23 cellular contexts compared by ENCODE assay signal in genomic region chr19:47467914-47468313, GRCh38. TPM values are rescaled to one million over a fixed set of nuclear protein-coding genes. Genes with fewer than 3 reads are reported as not detected.
"Had no signal": no experiment of that assay in that cellular context is flagged by ENCODE, and none has a peak within 500 bp of the region (broad histone marks: within the 10 kb centered on the region; RNA-seq: fewer than 3 reads in every experiment).

No MANE protein-coding gene starts in this region.

- FAIRE-seq: endothelial cell of umbilical vein, pancreas had no signal

- H3K36me3 Mint-ChIP-seq: stimulated activated naive B cell treated with anti-CD40 and anti-IgM and Interleukin-4, amounts not matched to agents 10 μg/mL and 1 μg/mL and 100 μg/mL, for 72 hours had no signal

- H3K9me3 ChIP-seq: colonic mucosa, heart left ventricle, mucosa of descending colon, pancreas, prostate gland, right lobe of liver, thoracic aorta, transverse colon had no signal

- H3K27ac Mint-ChIP-seq: stimulated activated naive B cell treated with anti-CD40 and anti-IgM and Interleukin-4, amounts not matched to agents 10 μg/mL and 1 μg/mL and 100 μg/mL, for 72 hours; stimulated activated naive CD8-positive, alpha-beta T cell treated with anti-CD3 and anti-CD28 coated beads, Interleukin-15, amount 100 ng/mL, for 72 hours had no signal

- H3K4me1 ChIP-seq: colonic mucosa, foreskin keratinocyte, prostate gland, right lobe of liver had no signal

- DNase-seq: colonic mucosa; dermis blood vessel endothelial cell; foreskin keratinocyte; hippocampal formation; mucosa of descending colon; naive thymus-derived CD8-positive, alpha-beta T cell; occipital lobe; retina; spleen; stimulated activated CD4-positive, alpha-beta T cell treated with anti-CD3 and anti-CD28 coated beads, Interleukin-15, amount 100 ng/mL, for 24 hours; stimulated activated CD4-positive, alpha-beta T cell treated with anti-CD3 and anti-CD28 coated beads, Interleukin-1b, Interleukin-23, amount 100 ng/mL, for 48 hours; stimulated activated CD4-positive, alpha-beta T cell treated with anti-CD3 and anti-CD28 coated beads, Interleukin-4, amount 100 ng/mL, for 24 hours; stimulated activated naive B cell treated with anti-CD40 and anti-IgM and Interleukin-4, amounts not matched to agents 10 μg/mL and 1 μg/mL and 100 μg/mL, for 72 hours; stimulated activated naive CD8-positive, alpha-beta T cell treated with anti-CD3 and anti-CD28 coated beads, Interleukin-15, amount 100 ng/mL, for 72 hours; transverse colon had no signal

- H3K27me3 ChIP-seq: pancreas, right lobe of liver had no signal

- H3K27ac ChIP-seq: colonic mucosa, foreskin keratinocyte, pancreas, prostate gland, right lobe of liver, spleen, thoracic aorta had no signal

- H3K36me3 ChIP-seq: colonic mucosa, heart left ventricle, pancreas, prostate gland, right lobe of liver, spleen, thoracic aorta, transverse colon had no signal

- H3K9me3 Mint-ChIP-seq: naive thymus-derived CD8-positive, alpha-beta T cell; neural crest cell; stimulated activated naive B cell treated with anti-CD40 and anti-IgM and Interleukin-4, amounts not matched to agents 10 μg/mL and 1 μg/mL and 100 μg/mL, for 72 hours; stimulated activated naive CD8-positive, alpha-beta T cell treated with anti-CD3 and anti-CD28 coated beads, Interleukin-15, amount 100 ng/mL, for 72 hours had no signal

- ATAC-seq: foreskin keratinocyte; heart left ventricle; left lobe of liver; mucosa of descending colon; naive thymus-derived CD8-positive, alpha-beta T cell; pancreas; right lobe of liver; stimulated activated naive B cell treated with anti-CD40 and anti-IgM and Interleukin-4, amounts not matched to agents 10 μg/mL and 1 μg/mL and 100 μg/mL, for 72 hours; stimulated activated naive CD8-positive, alpha-beta T cell treated with anti-CD3 and anti-CD28 coated beads, Interleukin-15, amount 100 ng/mL, for 72 hours had no signal

- H3K4me3 Mint-ChIP-seq: naive thymus-derived CD8-positive, alpha-beta T cell; neural crest cell; stimulated activated naive B cell treated with anti-CD40 and anti-IgM and Interleukin-4, amounts not matched to agents 10 μg/mL and 1 μg/mL and 100 μg/mL, for 72 hours; stimulated activated naive CD8-positive, alpha-beta T cell treated with anti-CD3 and anti-CD28 coated beads, Interleukin-15, amount 100 ng/mL, for 72 hours had no signal

- H3K4me3 ChIP-seq: colonic mucosa, heart left ventricle, mucosa of descending colon, pancreas, prostate gland, right lobe of liver, spleen, thoracic aorta, transverse colon had no signal

RNA-seq across cellular contexts. Expression of gene SLC8A2, which starts 3.8 kb away (rescaled TPM):
- total RNA-seq: endothelial cell of umbilical vein, spleen had no signal
- polyA plus RNA-seq: endothelial cell of umbilical vein had no signal

RNA-seq across cellular contexts. Expression of gene MEIS3, which starts 48.6 kb away (rescaled TPM):
- total RNA-seq: dermis blood vessel endothelial cell; naive thymus-derived CD8-positive, alpha-beta T cell had no signal
- polyA plus RNA-seq: endothelial cell of umbilical vein; naive thymus-derived CD8-positive, alpha-beta T cell had no signal
